Comparison of ENCODE assay signal across 38 cellular contexts in genomic region chr13:25227690-25228089, GRCh38. TPM values are rescaled to one million over a fixed set of nuclear protein-coding genes. Genes with fewer than 3 reads are reported as not detected.
"Had no signal": no experiment of that assay in that cellular context is flagged by ENCODE, and none has a peak within 500 bp of the region (broad histone marks: within the 10 kb centered on the region; RNA-seq: fewer than 3 reads in every experiment).

No MANE protein-coding gene starts in this region.

- H3K27ac Mint-ChIP-seq: activated B cell treated with CpG ODN at 0.5 μM for 24 hours; activated CD4-positive, alpha-beta memory T cell treated with anti-CD3 and anti-CD28 coated beads for 36 hours; activated CD4-positive, alpha-beta T cell treated with anti-CD3 and anti-CD28 coated beads, Interleukin-2, amount 10 ng/mL, durations not matched to agents 24 days and 14 days; activated CD8-positive, alpha-beta T cell treated with anti-CD3 and anti-CD28 coated beads for 36 hours; activated naive CD4-positive, alpha-beta T cell treated with anti-CD3 and anti-CD28 coated beads for 36 hours; activated naive CD4-positive, alpha-beta T cell treated with anti-CD3 and anti-CD28 coated beads, Interleukin-2, amount 50 U/mL, for 72 hours; activated naive CD8-positive, alpha-beta T cell treated with anti-CD3 and anti-CD28 coated beads for 36 hours; activated T-cell treated with anti-CD3 and anti-CD28 coated beads, Interleukin-2, amount 50 U/mL, for 72 hours; activated T-helper 1 cell treated with anti-CD3 and anti-CD28 coated beads, Interleukin-12 subunit alpha, Interleukin-12 subunit beta, Interleukin-2, Interleukin-4 antibody, amounts not matched to agents 30 ng/mL and 10 ng/mL and 1 ng/mL, durations not matched to agents 14 hours and 24 hours and 36 hours; activated T-helper 17 cell treated with anti-CD3 and anti-CD28 coated beads, Interleukin-2, amount 50 U/mL, for 72 hours; T-helper 1 cell treated with Interleukin-12 subunit alpha and Interleukin-12 subunit beta and Interleukin-4 antibody, amounts not matched to agents 30 μg/mL and 1 μg/mL, for 36 hours; T-helper 2 cell treated with Interferon-gamma antibody and Interleukin-4, amounts not matched to agents 5 μg/mL and 100 μg/mL, for 36 hours had no signal

- ATAC-seq: activated CD8-positive, alpha-beta T cell treated with anti-CD3 and anti-CD28 coated beads for 36 hours; activated naive CD4-positive, alpha-beta T cell treated with anti-CD3 and anti-CD28 coated beads, Interleukin-2, amount 50 U/mL, for 72 hours; activated T-cell treated with anti-CD3 and anti-CD28 coated beads, Interleukin-2, amount 50 U/mL, for 4 hours; activated T-cell treated with anti-CD3 and anti-CD28 coated beads, Interleukin-2, amount 50 U/mL, for 72 hours; activated T-helper 17 cell treated with anti-CD3 and anti-CD28 coated beads, Interleukin-2, amount 50 U/mL, for 72 hours; body of pancreas had no signal

- DNase-seq: activated B cell treated with CpG ODN at 0.5 μM for 24 hours; activated CD4-positive, alpha-beta memory T cell treated with anti-CD3 and anti-CD28 coated beads for 36 hours; activated CD4-positive, alpha-beta T cell treated with anti-CD3 and anti-CD28 coated beads for 4 hours; activated CD4-positive, alpha-beta T cell treated with anti-CD3 and anti-CD28 coated beads, Interleukin-2, amount 10 ng/mL, durations not matched to agents 24 days and 14 days; activated CD4-positive, alpha-beta T cell treated with anti-CD3 and anti-CD28 coated beads, Interleukin-2, amount 50 U/mL, for 1 hour; activated CD4-positive, alpha-beta T cell treated with anti-CD3 and anti-CD28 coated beads, Interleukin-2, amount 50 U/mL, for 4 hours; activated CD4-positive, CD25-positive, alpha-beta regulatory T cell treated with anti-CD3 and anti-CD28 coated beads, Interleukin-2, amount 50 U/mL, for 72 hours; activated CD8-positive, alpha-beta memory T cell treated with anti-CD3 and anti-CD28 coated beads, Interleukin-2, amount 50 U/mL, for 4 hours; activated CD8-positive, alpha-beta T cell treated with anti-CD3 and anti-CD28 coated beads for 36 hours; activated effector memory CD4-positive, alpha-beta T cell treated with anti-CD3 and anti-CD28 coated beads, Interleukin-2, amount 50 U/mL, for 16 hours; activated gamma-delta T cell treated with Interleukin-2 at 50 U/mL for 16 hours; activated naive CD4-positive, alpha-beta T cell; activated naive CD4-positive, alpha-beta T cell treated with anti-CD3 and anti-CD28 coated beads for 36 hours; activated naive CD4-positive, alpha-beta T cell treated with anti-CD3 and anti-CD28 coated beads, Interleukin-2, amount 50 U/mL, for 16 hours; activated naive CD8-positive, alpha-beta T cell treated with anti-CD3 and anti-CD28 coated beads for 36 hours; activated T-cell treated with anti-CD3 and anti-CD28 coated beads for 4 hours; activated T-cell treated with anti-CD3 and anti-CD28 coated beads, Interleukin-2, amount 50 U/mL, for 1 hour; activated T-cell treated with anti-CD3 and anti-CD28 coated beads, Interleukin-2, amount 50 U/mL, for 4 hours; activated T-cell treated with anti-CD3 and anti-CD28 coated beads, Interleukin-2, amount 50 U/mL, for 72 hours; amniotic stem cell; aorta; body of pancreas; brain microvascular endothelial cell; central memory CD4-positive, alpha-beta T cell; SW 1271; T-helper 1 cell; T-helper 2 cell; T-helper 9 cell had no signal

- H3K4me3 ChIP-seq: adrenal gland, body of pancreas, breast epithelium had no signal

- H3K9me3 ChIP-seq: adrenal gland, body of pancreas, breast epithelium had no signal

- H3K27ac ChIP-seq: adrenal gland, body of pancreas, brain microvascular endothelial cell, breast epithelium, VCaP had no signal

- H3K27me3 ChIP-seq: adrenal gland, body of pancreas, brain microvascular endothelial cell had no signal

- H3K4me3 Mint-ChIP-seq: activated B cell treated with CpG ODN at 0.5 μM for 24 hours; activated CD4-positive, alpha-beta memory T cell treated with anti-CD3 and anti-CD28 coated beads for 36 hours; activated CD4-positive, alpha-beta T cell treated with anti-CD3 and anti-CD28 coated beads, Interleukin-2, amount 10 ng/mL, durations not matched to agents 24 days and 14 days; activated CD8-positive, alpha-beta T cell treated with anti-CD3 and anti-CD28 coated beads for 36 hours; activated naive CD4-positive, alpha-beta T cell treated with anti-CD3 and anti-CD28 coated beads for 36 hours; activated naive CD8-positive, alpha-beta T cell treated with anti-CD3 and anti-CD28 coated beads for 36 hours; activated T-cell treated with anti-CD3 and anti-CD28 coated beads, Interleukin-2, amount 50 U/mL, for 4 hours; activated T-cell treated with anti-CD3 and anti-CD28 coated beads, Interleukin-2, amount 50 U/mL, for 72 hours; activated T-helper 1 cell treated with anti-CD3 and anti-CD28 coated beads, Interleukin-12 subunit alpha, Interleukin-12 subunit beta, Interleukin-2, Interleukin-4 antibody, amounts not matched to agents 30 ng/mL and 10 ng/mL and 1 ng/mL, durations not matched to agents 14 hours and 24 hours and 36 hours; activated T-helper 17 cell treated with anti-CD3 and anti-CD28 coated beads, Interleukin-2, amount 50 U/mL, for 72 hours; T-helper 1 cell treated with Interleukin-12 subunit alpha and Interleukin-12 subunit beta and Interleukin-4 antibody, amounts not matched to agents 30 μg/mL and 1 μg/mL, for 36 hours; T-helper 2 cell treated with Interferon-gamma antibody and Interleukin-4, amounts not matched to agents 5 μg/mL and 100 μg/mL, for 36 hours had no signal

- H3K9me3 Mint-ChIP-seq: activated B cell treated with CpG ODN at 0.5 μM for 24 hours; activated CD4-positive, alpha-beta memory T cell treated with anti-CD3 and anti-CD28 coated beads for 36 hours; activated CD4-positive, alpha-beta T cell treated with anti-CD3 and anti-CD28 coated beads, Interleukin-2, amount 10 ng/mL, durations not matched to agents 24 days and 14 days; activated CD8-positive, alpha-beta T cell treated with anti-CD3 and anti-CD28 coated beads for 36 hours; activated naive CD4-positive, alpha-beta T cell treated with anti-CD3 and anti-CD28 coated beads for 36 hours; activated naive CD4-positive, alpha-beta T cell treated with anti-CD3 and anti-CD28 coated beads, Interleukin-2, amount 50 U/mL, for 72 hours; activated naive CD8-positive, alpha-beta T cell treated with anti-CD3 and anti-CD28 coated beads for 36 hours; activated T-cell treated with anti-CD3 and anti-CD28 coated beads, Interleukin-2, amount 50 U/mL, for 4 hours; activated T-cell treated with anti-CD3 and anti-CD28 coated beads, Interleukin-2, amount 50 U/mL, for 72 hours; activated T-helper 1 cell treated with anti-CD3 and anti-CD28 coated beads, Interleukin-12 subunit alpha, Interleukin-12 subunit beta, Interleukin-2, Interleukin-4 antibody, amounts not matched to agents 30 ng/mL and 10 ng/mL and 1 ng/mL, durations not matched to agents 14 hours and 24 hours and 36 hours; activated T-helper 17 cell treated with anti-CD3 and anti-CD28 coated beads, Interleukin-2, amount 50 U/mL, for 72 hours; T-helper 1 cell treated with Interleukin-12 subunit alpha and Interleukin-12 subunit beta and Interleukin-4 antibody, amounts not matched to agents 30 μg/mL and 1 μg/mL, for 36 hours; T-helper 2 cell treated with Interferon-gamma antibody and Interleukin-4, amounts not matched to agents 5 μg/mL and 100 μg/mL, for 36 hours had no signal

- H3K4me1 ChIP-seq: adrenal gland, body of pancreas, breast epithelium had no signal

- H3K36me3 Mint-ChIP-seq: activated CD4-positive, alpha-beta memory T cell treated with anti-CD3 and anti-CD28 coated beads for 36 hours; activated naive CD4-positive, alpha-beta T cell treated with anti-CD3 and anti-CD28 coated beads, Interleukin-2, amount 50 U/mL, for 72 hours; activated naive CD8-positive, alpha-beta T cell treated with anti-CD3 and anti-CD28 coated beads for 36 hours had no signal

- H3K36me3 ChIP-seq: adrenal gland, brain microvascular endothelial cell, breast epithelium had no signal

- H3K4me1 Mint-ChIP-seq: activated B cell treated with CpG ODN at 0.5 μM for 24 hours; activated CD4-positive, alpha-beta T cell treated with anti-CD3 and anti-CD28 coated beads, Interleukin-2, amount 10 ng/mL, durations not matched to agents 24 days and 14 days; activated naive CD8-positive, alpha-beta T cell treated with anti-CD3 and anti-CD28 coated beads for 36 hours; activated T-helper 17 cell treated with anti-CD3 and anti-CD28 coated beads, Interleukin-2, amount 50 U/mL, for 72 hours had no signal

- H3K27me3 Mint-ChIP-seq: activated naive CD8-positive, alpha-beta T cell treated with anti-CD3 and anti-CD28 coated beads for 36 hours had no signal

RNA-seq across cellular contexts. Expression of gene AMER2, which starts 55.6 kb away (rescaled TPM):
- total RNA-seq: activated B cell treated with CpG ODN at 0.5 μM for 24 hours; activated CD4-positive, alpha-beta memory T cell treated with anti-CD3 and anti-CD28 coated beads for 36 hours; activated CD4-positive, alpha-beta T cell treated with anti-CD3 and anti-CD28 coated beads, Interleukin-2, amount 10 ng/mL, durations not matched to agents 24 days and 14 days; activated CD8-positive, alpha-beta memory T cell treated with anti-CD3 and anti-CD28 coated beads for 36 hours; activated CD8-positive, alpha-beta T cell treated with anti-CD3 and anti-CD28 coated beads for 36 hours; activated naive CD4-positive, alpha-beta T cell treated with anti-CD3 and anti-CD28 coated beads for 36 hours; activated naive CD4-positive, alpha-beta T cell treated with anti-CD3 and anti-CD28 coated beads, Interleukin-2, amount 50 U/mL, for 72 hours; activated naive CD8-positive, alpha-beta T cell treated with anti-CD3 and anti-CD28 coated beads for 36 hours; activated T-cell treated with anti-CD3 and anti-CD28 coated beads, Interleukin-2, amount 50 U/mL, for 4 hours; activated T-helper 1 cell treated with anti-CD3 and anti-CD28 coated beads, Interleukin-12 subunit alpha, Interleukin-12 subunit beta, Interleukin-2, Interleukin-4 antibody, amounts not matched to agents 30 ng/mL and 10 ng/mL and 1 ng/mL, durations not matched to agents 14 hours and 24 hours and 36 hours; activated T-helper 17 cell treated with anti-CD3 and anti-CD28 coated beads, Interleukin-2, amount 50 U/mL, for 72 hours; aorta; body of pancreas; cardiac septum had no signal
